Comparison of ENCODE assay signal across 2 cellular contexts in genomic region chr2:169790581-169790980, GRCh38.
TF ChIP-seq lines count a peak whose summit lies in the region.

No MANE protein-coding gene starts in this region.

TF ChIP-seq in GM23338, 12 proteins besides CTCF, POLR2A, EP300 and RAD21:
- no peak for TF ChIP-seq EZH2phosphoT487 (IDR thresholded peaks at IDR 0.05; ENCODE audit: unreplicated experiment)
- TF ChIP-seq NANOG (IDR thresholded peaks at IDR 0.05; ENCODE audit: borderline replicate concordance): no peak
- no peak for TF ChIP-seq JUNB (IDR thresholded peaks at IDR 0.05; ENCODE audit: unreplicated experiment)
- no peak for TF ChIP-seq ETS1 (IDR thresholded peaks at IDR 0.05)
- TF ChIP-seq EZH2 (IDR thresholded peaks at IDR 0.05; ENCODE audit: low read depth, unreplicated experiment): no peak
- no peak for TF ChIP-seq POLR2AphosphoS5 (IDR thresholded peaks at IDR 0.05; ENCODE audit: low read depth)
- no peak for TF ChIP-seq CREB1 (CRISPR knock-in tag; IDR thresholded peaks at IDR 0.05; ENCODE audit: low read depth)
- no peak for TF ChIP-seq ZNF462 (CRISPR knock-in tag; IDR thresholded peaks at IDR 0.05)
- no peak for TF ChIP-seq REST (IDR thresholded peaks at IDR 0.05; ENCODE audit: unreplicated experiment)
- no peak for TF ChIP-seq STAT1 (IDR thresholded peaks at IDR 0.05; ENCODE audit: unreplicated experiment)
- TF ChIP-seq ZNF331 (CRISPR knock-in tag; IDR thresholded peaks at IDR 0.05; ENCODE audit: low read depth): no peak
- TF ChIP-seq ZNF114 (CRISPR knock-in tag; IDR thresholded peaks at IDR 0.05): no peak
TF ChIP-seq in GM23338: peak in this region for 0.

TF ChIP-seq in H1, 55 proteins besides CTCF, POLR2A, EP300 and RAD21:
- TF ChIP-seq TEAD4 (IDR thresholded peaks at IDR 0.05; ENCODE audit: low read depth, low read length) (no peak), KDM5A (IDR thresholded peaks at IDR 0.05; ENCODE audit: low read length) (no peak), TBP (IDR thresholded peaks at IDR 0.05; ENCODE audit: low read depth, low read length) (no peak), SP1 (IDR thresholded peaks at IDR 0.05; ENCODE audit: low read depth, low read length) (no peak), MAX (IDR thresholded peaks at IDR 0.05) (no peak), USF2 (IDR thresholded peaks at IDR 0.05; ENCODE audit: low read length) (no peak), TAF7 (optimal IDR thresholded peaks at IDR 0.05; ENCODE audit: borderline replicate concordance, low read depth, low read length) (no peak), CHD1 (IDR thresholded peaks at IDR 0.05; ENCODE audit: low read depth, low read length) (no peak), SP2 (IDR thresholded peaks at IDR 0.05; ENCODE audit: low read length) (no peak), SIN3A (conservative IDR thresholded peaks at IDR 0.05 in 1 of 2, IDR thresholded peaks at IDR 0.05 in 1 of 2; ENCODE audit: low read depth in 1 of 2, low read length in 2 of 2) (no peak), SIX5 (IDR thresholded peaks at IDR 0.05; ENCODE audit: low read depth, low read length) (no peak), CEBPB (IDR thresholded peaks at IDR 0.05; ENCODE audit: low read depth, low read length) (no peak), BRCA1 (IDR thresholded peaks at IDR 0.05; ENCODE audit: low read depth, low read length) (no peak), RFX5 (IDR thresholded peaks at IDR 0.05; ENCODE audit: borderline replicate concordance, low read depth, low read length) (no peak), SAP30 (IDR thresholded peaks at IDR 0.05; ENCODE audit: insufficient read depth, insufficient replicate concordance, low read length) (no peak), PHF8 (conservative IDR thresholded peaks at IDR 0.05; ENCODE audit: low read depth, low read length) (no peak), SUZ12 (IDR thresholded peaks at IDR 0.05; ENCODE audit: low read length) (no peak)
